In genomic region chr2:37560863-37561614, GRCh38 we compare ENCODE assay signal across 15 cellular contexts.
DNase-seq lines count a peak whose midpoint lies in the region; ATAC-seq and TF ChIP-seq lines count a peak whose summit lies in the region.
"Had no signal": no experiment of that assay in that cellular context is flagged by ENCODE, and none has a peak within 500 bp of the region (broad histone marks: within the 10 kb centered on the region; RNA-seq: fewer than 3 reads in every experiment).

No MANE protein-coding gene starts in this region.

- H3K4me1 Mint-ChIP-seq in activated B cell treated with CpG ODN at 0.5 μM for 24 hours: peaks cover 45% of the 10 kb centered on the region

- H2BK5ac ChIP-seq in mesendoderm (ENCODE audit: low read length): peak overlapping the region; percentile 28

- H3K4ac ChIP-seq in mesendoderm (ENCODE audit: low read depth, low read length): no peak overlapping the region

- TF ChIP-seq CTCF in NB4 (IDR thresholded peaks at IDR 0.05; ENCODE audit: low read depth, low read length) (no peak), activated B cell treated with CpG ODN at 0.5 μM for 24 hours (IDR thresholded peaks at IDR 0.05) (no peak)

- H2BK15ac ChIP-seq in mesendoderm (replicated peaks; ENCODE audit: low read depth): peak overlapping the region; percentile 96

- POLR2A ChIA-PET in activated B cell treated with CpG ODN at 0.5 μM for 24 hours (lab: Charles Lee): interaction anchor here (0.7 to 1.2 kb wide), 3 partner anchors 64 to 192 kb away, joined by 3 to 4 read pairs (median 4); no protein-coding TSS in a partner anchor

- H3K4me2 ChIP-seq in mesendoderm (ENCODE audit: low read length): no peak overlapping the region

- DNase-seq in G401 (ENCODE audit: low spot score): peak; percentile 42
- DNase-seq in NB4 (ENCODE audit: low read depth): peak; percentile 42
- no peak for DNase-seq in activated B cell treated with CpG ODN at 0.5 μM for 24 hours
- DNase-seq in mesendoderm: no peak
- no peak for DNase-seq in CD1c-positive myeloid dendritic cell (ENCODE audit: extremely low spot score)
- DNase-seq: NCI-H2081 treated with DMSO at 0.1 percent for 48 hours, nucleus accumbens, spleen had no signal

- peak overlapping the region; percentile 61 for H2BK120ac ChIP-seq in mesendoderm (ENCODE audit: low read depth, low read length)

- no peaks in the 10 kb centered on the region for H3K36me3 ChIP-seq in mesendoderm (ENCODE audit: control insufficient read depth, insufficient read depth, low read length)
- H3K36me3 ChIP-seq: spleen had no signal

- TF ChIP-seq POLR2A in NB4 (IDR thresholded peaks at IDR 0.05; ENCODE audit: extremely low read depth, insufficient read length): no peak

- H3K27ac ChIP-seq in mesendoderm (ENCODE audit: low read depth, low read length): no peak overlapping the region
- H3K27ac ChIP-seq: spleen had no signal

- H3K18ac ChIP-seq in mesendoderm (ENCODE audit: low read length): peak overlapping the region; percentile 75

- no CpG with 5 or more reads among the region's 4 CpGs for WGBS in mesendoderm (ENCODE audit: extremely low coverage, insufficient coverage, low lambda C conversion rate)

- no peak overlapping the region for H3K4me3 Mint-ChIP-seq in activated B cell treated with CpG ODN at 0.5 μM for 24 hours
- H3K4me3 Mint-ChIP-seq: activated CD4-positive, alpha-beta memory T cell treated with anti-CD3 and anti-CD28 coated beads for 36 hours; activated naive CD4-positive, alpha-beta T cell treated with anti-CD3 and anti-CD28 coated beads, Interleukin-2, amount 10 ng/mL, durations not matched to agents 7 days and 5 days; central memory CD8-positive, alpha-beta T cell had no signal

- no peaks in the 10 kb centered on the region for H3K79me2 ChIP-seq in mesendoderm (ENCODE audit: control insufficient read depth, insufficient read depth, low read length)

- no peaks in the 10 kb centered on the region for H3K4me1 ChIP-seq in mesendoderm (ENCODE audit: control insufficient read depth, low read depth, low read length)

- no peak overlapping the region for H2AK5ac ChIP-seq in mesendoderm (ENCODE audit: low read length)

- peak overlapping the region; percentile 63 for H3K27ac Mint-ChIP-seq in activated B cell treated with CpG ODN at 0.5 μM for 24 hours
- H3K27ac Mint-ChIP-seq: activated naive CD4-positive, alpha-beta T cell treated with anti-CD3 and anti-CD28 coated beads, Interleukin-2, amount 10 ng/mL, durations not matched to agents 7 days and 5 days had no signal

- no peaks in the 10 kb centered on the region for H3K27me3 Mint-ChIP-seq in activated B cell treated with CpG ODN at 0.5 μM for 24 hours
- H3K27me3 Mint-ChIP-seq: activated CD4-positive, alpha-beta memory T cell treated with anti-CD3 and anti-CD28 coated beads for 36 hours; activated naive CD4-positive, alpha-beta T cell treated with anti-CD3 and anti-CD28 coated beads, Interleukin-2, amount 10 ng/mL, durations not matched to agents 7 days and 5 days; central memory CD8-positive, alpha-beta T cell had no signal

- H3K23ac ChIP-seq in mesendoderm (ENCODE audit: low read length): no peak overlapping the region

- peak overlapping the region; percentile 20 for H3K56ac ChIP-seq in mesendoderm (ENCODE audit: low read length)

- H3K4me3 ChIP-seq in NB4 (ENCODE audit: low read depth, low read length) (no peak overlapping the region), mesendoderm (ENCODE audit: low read length) (no peak overlapping the region)
- H3K4me3 ChIP-seq: lung, spleen had no signal

- in situ Hi-C loops in G401 (cut with HindIII; ENCODE audit: low sequenced_read_pairs): no loop called here

- no peak overlapping the region for H4K8ac ChIP-seq in mesendoderm (ENCODE audit: low read depth, low read length)

- no peaks in the 10 kb centered on the region for H3K36me3 Mint-ChIP-seq in activated B cell treated with CpG ODN at 0.5 μM for 24 hours (ENCODE audit: low read depth)
- H3K36me3 Mint-ChIP-seq: activated CD4-positive, alpha-beta memory T cell treated with anti-CD3 and anti-CD28 coated beads for 36 hours had no signal

- CTCF ChIA-PET in activated B cell treated with CpG ODN at 0.5 μM for 24 hours (lab: Charles Lee): interaction anchor here (1.0 kb wide), 1 partner anchor 11 kb away, joined by 3 read pairs; no protein-coding TSS in a partner anchor

- H3K9ac ChIP-seq in mesendoderm (ENCODE audit: low read length): no peak overlapping the region

- no peak overlapping the region for H4K5ac ChIP-seq in mesendoderm (ENCODE audit: low read length)

- no peaks in the 10 kb centered on the region for H3K27me3 ChIP-seq in mesendoderm (ENCODE audit: insufficient read depth, low read length, poor library complexity)
- H3K27me3 ChIP-seq: spleen had no signal

- no peaks in the 10 kb centered on the region for H3K79me1 ChIP-seq in mesendoderm (ENCODE audit: low read length)

- no peaks in the 10 kb centered on the region for H3K9me3 Mint-ChIP-seq in activated B cell treated with CpG ODN at 0.5 μM for 24 hours
- H3K9me3 Mint-ChIP-seq: activated CD4-positive, alpha-beta memory T cell treated with anti-CD3 and anti-CD28 coated beads for 36 hours; activated naive CD4-positive, alpha-beta T cell treated with anti-CD3 and anti-CD28 coated beads, Interleukin-2, amount 10 ng/mL, durations not matched to agents 7 days and 5 days; central memory CD8-positive, alpha-beta T cell had no signal

- ATAC-seq in activated B cell treated with CpG ODN at 0.5 μM for 24 hours (ENCODE audit: low read depth): no peak
- no peak for ATAC-seq in GM18861 (IDR thresholded peaks at IDR 0.05; ENCODE audit: unreplicated experiment)
- no peak for ATAC-seq in HG02623 (IDR thresholded peaks at IDR 0.05; ENCODE audit: unreplicated experiment)
- ATAC-seq: HepG2 had no signal

- intact Hi-C loops in activated B cell treated with CpG ODN at 0.5 μM for 24 hours (cut with micrococcal nuclease): no loop called here

Comparison
In these comparisons a context has a peak if more than half of its experiments do, and no peak if none do; other contexts are left out.
1. DNase-seq: peak in G401 (single experiment) and NB4 (single experiment); none in activated B cell treated with CpG ODN at 0.5 μM for 24 hours (single experiment), mesendoderm (single experiment) and CD1c-positive myeloid dendritic cell (single experiment).